In genomic region chr1:179969962-179970361, GRCh38 we compare ENCODE assay signal across 13 cellular contexts. TPM values are rescaled to one million over a fixed set of nuclear protein-coding genes. Genes with fewer than 3 reads are reported as not detected.
DNase-seq lines count a peak whose midpoint lies in the region; ATAC-seq and TF ChIP-seq lines count a peak whose summit lies in the region.
"Had no signal": no experiment of that assay in that cellular context is flagged by ENCODE, and none has a peak within 500 bp of the region (broad histone marks: within the 10 kb centered on the region; RNA-seq: fewer than 3 reads in every experiment).

No MANE protein-coding gene starts in this region.

- peak; percentile 64 for TF ChIP-seq EP300 in gastroesophageal sphincter (IDR thresholded peaks at IDR 0.05)

- peak overlapping the region; percentile 62 to 70 for H3K27ac Mint-ChIP-seq in natural killer cell
- H3K27ac Mint-ChIP-seq in natural killer cell treated with Interleukin-12 subunit alpha and Interleukin-12 subunit beta and Interleukin-15 and Interleukin-18, amount 100 ng/mL, for 72 hours: no peak overlapping the region
- no peak overlapping the region for H3K27ac Mint-ChIP-seq in activated CD4-positive, alpha-beta T cell treated with anti-CD3 and anti-CD28 coated beads, Interleukin-2, amount 10 ng/mL, durations not matched to agents 24 days and 14 days

- ATAC-seq in natural killer cell: no peak
- ATAC-seq in natural killer cell treated with Interleukin-12 subunit alpha and Interleukin-12 subunit beta and Interleukin-15 and Interleukin-18, amount 100 ng/mL, for 72 hours: no peak
- ATAC-seq in gastroesophageal sphincter: peak; percentile 90
- ATAC-seq: activated CD8-positive, alpha-beta T cell treated with anti-CD3 and anti-CD28 coated beads for 36 hours; GM12878 had no signal

- no peak overlapping the region for H3K4me2 ChIP-seq in parathyroid adenoma (ENCODE audit: low read length)

- no peak overlapping the region for H3K9ac ChIP-seq in parathyroid adenoma

- intact Hi-C loops in natural killer cell (cut with micrococcal nuclease): no loop called here
- intact Hi-C loops in activated CD4-positive, alpha-beta T cell treated with anti-CD3 and anti-CD28 coated beads, Interleukin-2, amount 10 ng/mL, durations not matched to agents 24 days and 14 days (cut with micrococcal nuclease): no loop called here

- H3K4me1 ChIP-seq in gastroesophageal sphincter (peaks cover 4 to 59% (median 6%) of the 10 kb centered on the region in 3 donors), parathyroid adenoma (peaks cover 14% of the 10 kb centered on the region)

- H3K9me3 ChIP-seq in gastroesophageal sphincter (no peaks in the 10 kb centered on the region), parathyroid adenoma (ENCODE audit: control insufficient read depth, low read length) (no peaks in the 10 kb centered on the region)

- no peak for TF ChIP-seq CTCF in natural killer cell (IDR thresholded peaks at IDR 0.05)
- no peak for TF ChIP-seq CTCF in gastroesophageal sphincter (IDR thresholded peaks at IDR 0.05)
- TF ChIP-seq CTCF in parathyroid adenoma (IDR thresholded peaks at IDR 0.05): no peak

- WGBS in gastroesophageal sphincter (ENCODE audit: low coverage in 1 of 2), 2 donors: 23% methylated on average over 1 of the region's 1 CpG

- H3K27ac ChIP-seq in gastroesophageal sphincter: peak overlapping the region; percentile 45 to 78 (median 74)
- peak overlapping the region; percentile 61 for H3K27ac ChIP-seq in parathyroid adenoma

- H3K79me2 ChIP-seq in parathyroid adenoma: peaks cover 5% of the 10 kb centered on the region

- no peaks in the 10 kb centered on the region for H3K36me3 Mint-ChIP-seq in natural killer cell
- H3K36me3 Mint-ChIP-seq in natural killer cell treated with Interleukin-12 subunit alpha and Interleukin-12 subunit beta and Interleukin-15 and Interleukin-18, amount 100 ng/mL, for 72 hours: no peaks in the 10 kb centered on the region
- peaks cover 35% of the 10 kb centered on the region for H3K36me3 Mint-ChIP-seq in activated CD4-positive, alpha-beta T cell treated with anti-CD3 and anti-CD28 coated beads, Interleukin-2, amount 10 ng/mL, durations not matched to agents 24 days and 14 days (ENCODE audit: low read depth)

- no peak overlapping the region for H3K4me3 ChIP-seq in gastroesophageal sphincter
- no peak overlapping the region for H3K4me3 ChIP-seq in parathyroid adenoma (ENCODE audit: low read depth, low read length)
- H3K4me3 ChIP-seq: GM12878 had no signal

- H3K9me3 Mint-ChIP-seq in natural killer cell: no peaks in the 10 kb centered on the region
- no peaks in the 10 kb centered on the region for H3K9me3 Mint-ChIP-seq in natural killer cell treated with Interleukin-12 subunit alpha and Interleukin-12 subunit beta and Interleukin-15 and Interleukin-18, amount 100 ng/mL, for 72 hours
- H3K9me3 Mint-ChIP-seq in activated CD4-positive, alpha-beta T cell treated with anti-CD3 and anti-CD28 coated beads, Interleukin-2, amount 10 ng/mL, durations not matched to agents 24 days and 14 days: peaks cover 3% of the 10 kb centered on the region

- no peaks in the 10 kb centered on the region for H3K27me3 Mint-ChIP-seq in natural killer cell (ENCODE audit: low read depth in 2 of 2)
- no peaks in the 10 kb centered on the region for H3K27me3 Mint-ChIP-seq in natural killer cell treated with Interleukin-12 subunit alpha and Interleukin-12 subunit beta and Interleukin-15 and Interleukin-18, amount 100 ng/mL, for 72 hours
- no peaks in the 10 kb centered on the region for H3K27me3 Mint-ChIP-seq in activated CD4-positive, alpha-beta T cell treated with anti-CD3 and anti-CD28 coated beads, Interleukin-2, amount 10 ng/mL, durations not matched to agents 24 days and 14 days
- H3K27me3 Mint-ChIP-seq: activated CD8-positive, alpha-beta T cell treated with anti-CD3 and anti-CD28 coated beads for 36 hours had no signal

- H2AFZ ChIP-seq in parathyroid adenoma: no peak overlapping the region

- no peak for TF ChIP-seq POLR2A in gastroesophageal sphincter (IDR thresholded peaks at IDR 0.05)

- peak overlapping the region; percentile 1 for H3K4me3 Mint-ChIP-seq in natural killer cell
- H3K4me3 Mint-ChIP-seq in natural killer cell treated with Interleukin-12 subunit alpha and Interleukin-12 subunit beta and Interleukin-15 and Interleukin-18, amount 100 ng/mL, for 72 hours: no peak overlapping the region
- no peak overlapping the region for H3K4me3 Mint-ChIP-seq in activated CD4-positive, alpha-beta T cell treated with anti-CD3 and anti-CD28 coated beads, Interleukin-2, amount 10 ng/mL, durations not matched to agents 24 days and 14 days
- H3K4me3 Mint-ChIP-seq: activated CD8-positive, alpha-beta T cell treated with anti-CD3 and anti-CD28 coated beads for 36 hours had no signal

- H3K4me1 Mint-ChIP-seq in natural killer cell: peaks cover 51 to 58% of the 10 kb centered on the region in 2 donors
- H3K4me1 Mint-ChIP-seq in natural killer cell treated with Interleukin-12 subunit alpha and Interleukin-12 subunit beta and Interleukin-15 and Interleukin-18, amount 100 ng/mL, for 72 hours (ENCODE audit: low read depth in 2 of 2): peaks cover 42 to 48% of the 10 kb centered on the region in 2 donors
- H3K4me1 Mint-ChIP-seq in activated CD4-positive, alpha-beta T cell treated with anti-CD3 and anti-CD28 coated beads, Interleukin-2, amount 10 ng/mL, durations not matched to agents 24 days and 14 days: peaks cover 21% of the 10 kb centered on the region

- H3K36me3 ChIP-seq in gastroesophageal sphincter (no peaks in the 10 kb centered on the region), parathyroid adenoma (ENCODE audit: control insufficient read depth, insufficient read depth, low read length) (no peaks in the 10 kb centered on the region)

- H3K27me3 ChIP-seq in gastroesophageal sphincter (no peaks in the 10 kb centered on the region), parathyroid adenoma (ENCODE audit: control insufficient read depth, insufficient read depth, low read length) (no peaks in the 10 kb centered on the region)

- DNase-seq in natural killer cell (no peak), H4 (ENCODE audit: low spot score) (no peak), cerebellar cortex (ENCODE audit: low spot score) (no peak), NCI-H187 treated with DMSO at 0.1 percent for 48 hours (lab: John Stamatoyannopoulos, UW) (no peak)
- no peak for DNase-seq in natural killer cell treated with Interleukin-12 subunit alpha and Interleukin-12 subunit beta and Interleukin-15 and Interleukin-18, amount 100 ng/mL, for 72 hours (ENCODE audit: low spot score)
- DNase-seq in activated CD4-positive, alpha-beta T cell treated with anti-CD3 and anti-CD28 coated beads, Interleukin-2, amount 10 ng/mL, durations not matched to agents 24 days and 14 days: no peak
- DNase-seq: activated CD8-positive, alpha-beta T cell treated with anti-CD3 and anti-CD28 coated beads for 36 hours; activated gamma-delta T cell; DMS79; NCI-H446 had no signal

RNA-seq across cellular contexts. Expression of gene CEP350, which starts 15.4 kb away (rescaled TPM):
- total RNA-seq in natural killer cell (10 to 100 TPM; 66.9 to 83.7 (median 75.3) TPM), gastroesophageal sphincter (10 to 100 TPM; 74.4 to 89.0 (median 82.0) TPM)
- 10 to 100 TPM; 70.0 to 72.6 TPM for total RNA-seq in natural killer cell treated with Interleukin-12 subunit alpha and Interleukin-12 subunit beta and Interleukin-15 and Interleukin-18, amount 100 ng/mL, for 72 hours
- total RNA-seq in H4 (2014; rRNA removed; shearing (Covaris generic)): 15.4 and 17.9 TPM in 2 replicates
- total RNA-seq in activated CD4-positive, alpha-beta T cell treated with anti-CD3 and anti-CD28 coated beads, Interleukin-2, amount 10 ng/mL, durations not matched to agents 24 days and 14 days: 35.0 and 43.6 TPM in 2 replicates

Comparison
In these comparisons a context has a peak if more than half of its experiments do, and no peak if none do; other contexts are left out.
1. H3K27ac Mint-ChIP-seq: peak in natural killer cell (2 of 2); none in natural killer cell treated with Interleukin-12 subunit alpha and Interleukin-12 subunit beta and Interleukin-15 and Interleukin-18, amount 100 ng/mL, for 72 hours (0 of 2) and activated CD4-positive, alpha-beta T cell treated with anti-CD3 and anti-CD28 coated beads, Interleukin-2, amount 10 ng/mL, durations not matched to agents 24 days and 14 days (single experiment).